Comparison of ENCODE assay signal across 8 cellular contexts in the genomic region with DNA sequence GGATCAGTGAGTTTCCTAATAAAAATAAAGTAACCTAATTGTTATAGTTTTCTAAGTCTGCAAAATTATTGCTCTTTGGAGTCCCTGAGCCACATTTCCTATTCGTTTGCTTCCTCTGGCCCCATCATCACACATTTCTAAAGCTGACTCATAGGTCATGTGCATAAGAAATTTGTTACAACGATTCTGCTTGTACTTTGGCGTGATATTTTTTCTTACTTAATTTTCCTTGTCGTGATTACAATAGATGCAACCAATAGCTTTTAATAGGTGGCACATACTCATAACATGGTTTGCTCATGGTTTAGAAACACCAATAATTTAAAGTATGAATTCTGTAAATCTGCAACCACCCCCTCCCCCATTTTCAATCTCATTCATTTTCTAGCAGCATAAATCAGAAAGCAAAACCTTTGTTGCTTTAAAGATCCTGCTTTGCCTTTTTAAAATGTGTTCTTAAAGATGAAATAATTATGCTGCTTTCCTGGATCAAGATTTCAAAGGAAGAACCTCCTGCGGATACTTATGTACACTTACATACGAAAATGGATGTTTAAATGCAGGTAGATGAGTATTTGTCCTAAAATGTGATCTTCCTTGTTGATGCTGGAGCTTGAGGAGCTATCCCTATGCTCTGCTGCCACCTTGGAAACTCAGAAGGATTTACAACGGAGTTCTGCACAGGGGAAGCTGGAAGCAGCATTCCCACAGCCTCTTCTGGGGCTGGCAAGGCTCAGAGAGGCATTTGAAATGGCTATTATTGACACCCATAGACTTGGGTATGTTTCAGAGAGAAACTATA. TPM values are rescaled to one million over a fixed set of nuclear protein-coding genes. Genes with fewer than 3 reads are reported as not detected.
DNase-seq lines count a peak whose midpoint lies in the region; ATAC-seq, FAIRE-seq and TF ChIP-seq lines count a peak whose summit lies in the region.

No MANE protein-coding gene starts in this region.

- no peaks in the 10 kb centered on the region for H3K79me1 ChIP-seq in mesenchymal stem cell (replicated peaks; ENCODE audit: low read length, poor library complexity, severe bottlenecking)

- 50 to 64% methylated on average over 5 to 7 of the region's 7 CpGs for WGBS in endodermal cell (ENCODE audit: insufficient coverage in 1 of 2, insufficient read length in 1 of 2), 2 experiments
- WGBS in mesenchymal stem cell: 0% methylated on average over 5 of the region's 7 CpGs

- H3K27ac Mint-ChIP-seq in endodermal cell (no peak overlapping the region), T-cell (no peak overlapping the region)
- no peak overlapping the region for H3K27ac Mint-ChIP-seq in stimulated activated naive CD8-positive, alpha-beta T cell treated with anti-CD3 and anti-CD28 coated beads, Interleukin-15, amount 100 ng/mL, for 72 hours

- no peak overlapping the region for H4K91ac ChIP-seq in mesenchymal stem cell (ENCODE audit: low read length)

- H2BK120ac ChIP-seq in mesenchymal stem cell (ENCODE audit: low read depth, low read length): no peak overlapping the region

- POLR2A ChIA-PET in T-cell (lab: Charles Lee): no interaction called here

- H2AFZ ChIP-seq in mesenchymal stem cell (ENCODE audit: low read depth, low read length): no peak overlapping the region

- no peak overlapping the region for H3K9ac ChIP-seq in endodermal cell (ENCODE audit: extremely low read depth, low read length, poor library complexity, severe bottlenecking)
- peak overlapping the region; percentile 98 for H3K9ac ChIP-seq in mesenchymal stem cell (ENCODE audit: low read length)

- H3K4me1 ChIP-seq in endodermal cell (ENCODE audit: control insufficient read depth, insufficient read depth, low read length) (no peaks in the 10 kb centered on the region), mesenchymal stem cell (ENCODE audit: control insufficient read depth, insufficient read depth, low read depth, low read length) (peaks cover 10% of the 10 kb centered on the region)

- no peak for DNase-seq in D721Med (ENCODE audit: insufficient read length, low spot score)
- peak; percentile 39 to 64 for DNase-seq in NCI-H526 (lab: John Stamatoyannopoulos, UW)
- DNase-seq in endodermal cell: peak; percentile 74
- DNase-seq in mesenchymal stem cell: peak; percentile 89
- DNase-seq in stimulated activated naive CD8-positive, alpha-beta T cell treated with anti-CD3 and anti-CD28 coated beads, Interleukin-15, amount 100 ng/mL, for 72 hours: no peak
- no peak for DNase-seq in NAMALWA (ENCODE audit: low spot score)
- DNase-seq in T-cell: no peak

- H4K8ac ChIP-seq in mesenchymal stem cell (ENCODE audit: low read length): no peak overlapping the region

- peaks cover 16% of the 10 kb centered on the region for H3K4me1 Mint-ChIP-seq in endodermal cell
- peaks cover 29% of the 10 kb centered on the region for H3K4me1 Mint-ChIP-seq in stimulated activated naive CD8-positive, alpha-beta T cell treated with anti-CD3 and anti-CD28 coated beads, Interleukin-15, amount 100 ng/mL, for 72 hours
- peaks cover 7 to 10% (median 9%) of the 10 kb centered on the region in 3 donors for H3K4me1 Mint-ChIP-seq in T-cell

- no peak overlapping the region for H3K4ac ChIP-seq in mesenchymal stem cell (ENCODE audit: low read depth in 1 of 2, low read length in 2 of 2)

- H3K36me3 ChIP-seq in endodermal cell (ENCODE audit: control insufficient read depth, insufficient read depth, low read length) (no peaks in the 10 kb centered on the region), mesenchymal stem cell (ENCODE audit: control insufficient read depth in 1 of 2, insufficient read depth in 2 of 2, low read depth in 1 of 2, low read length in 2 of 2) (no peaks in the 10 kb centered on the region)

- no peak overlapping the region for H3K14ac ChIP-seq in mesenchymal stem cell (ENCODE audit: low read length in 2 of 2)

- H3K27me3 ChIP-seq in endodermal cell (ENCODE audit: control insufficient read depth, insufficient read depth, low read length, poor library complexity, severe bottlenecking): peaks cover 20% of the 10 kb centered on the region
- H3K27me3 ChIP-seq in mesenchymal stem cell (ENCODE audit: control insufficient read depth in 1 of 2, insufficient read depth in 1 of 2, low read length in 2 of 2): no peaks in the 10 kb centered on the region

- no peak overlapping the region for H2BK5ac ChIP-seq in mesenchymal stem cell (ENCODE audit: low read depth, low read length, poor library complexity, severe bottlenecking)

- H3K36me3 Mint-ChIP-seq in endodermal cell (ENCODE audit: low read depth) (no peaks in the 10 kb centered on the region), T-cell (no peaks in the 10 kb centered on the region)

- H3K4me3 ChIP-seq in endodermal cell (ENCODE audit: low read length): peak overlapping the region; percentile 91
- peak overlapping the region in 1 of 2 experiments; percentile 98 for H3K4me3 ChIP-seq in mesenchymal stem cell (ENCODE audit: insufficient read depth in 1 of 2, low read depth in 1 of 2, low read length in 2 of 2)

- H3K18ac ChIP-seq in mesenchymal stem cell (ENCODE audit: low read depth in 1 of 2, low read length in 2 of 2): no peak overlapping the region

- no peak for ATAC-seq in stimulated activated naive CD8-positive, alpha-beta T cell treated with anti-CD3 and anti-CD28 coated beads, Interleukin-15, amount 100 ng/mL, for 72 hours
- ATAC-seq in HG03378 (IDR thresholded peaks at IDR 0.05; ENCODE audit: unreplicated experiment) (no peak), T-cell (replicated peaks in 1 of 4) (no peak)

- no peak overlapping the region for H3K23ac ChIP-seq in mesenchymal stem cell (ENCODE audit: low read length in 2 of 2)

- H3K27me3 Mint-ChIP-seq in endodermal cell (ENCODE audit: insufficient read depth) (peaks cover 43% of the 10 kb centered on the region), T-cell (peaks cover 58 to 59% of the 10 kb centered on the region in 2 donors)
- H3K27me3 Mint-ChIP-seq in stimulated activated naive CD8-positive, alpha-beta T cell treated with anti-CD3 and anti-CD28 coated beads, Interleukin-15, amount 100 ng/mL, for 72 hours: peaks cover 70% of the 10 kb centered on the region

- H3K9me3 Mint-ChIP-seq in endodermal cell: no peaks in the 10 kb centered on the region
- peaks cover 0 to 8% of the 10 kb centered on the region in 2 donors for H3K9me3 Mint-ChIP-seq in stimulated activated naive CD8-positive, alpha-beta T cell treated with anti-CD3 and anti-CD28 coated beads, Interleukin-15, amount 100 ng/mL, for 72 hours
- no peaks in the 10 kb centered on the region for H3K9me3 Mint-ChIP-seq in T-cell

- H2AK5ac ChIP-seq in mesenchymal stem cell (ENCODE audit: low read length, severe bottlenecking): no peak overlapping the region

- CTCF ChIA-PET in T-cell (lab: Charles Lee): no interaction called here

- H3K27ac ChIP-seq in endodermal cell (ENCODE audit: low read depth, low read length) (no peak overlapping the region), mesenchymal stem cell (ENCODE audit: low read length, poor library complexity, severe bottlenecking) (peak overlapping the region; percentile 95)

- no peak overlapping the region for H2BK12ac ChIP-seq in mesenchymal stem cell (ENCODE audit: low read length in 2 of 2)

- peak overlapping the region; percentile 96 for H3K4me2 ChIP-seq in mesenchymal stem cell (ENCODE audit: low read length, poor library complexity, severe bottlenecking)

- H3K4me3 Mint-ChIP-seq in endodermal cell: peak overlapping the region; percentile 61
- no peak overlapping the region for H3K4me3 Mint-ChIP-seq in stimulated activated naive CD8-positive, alpha-beta T cell treated with anti-CD3 and anti-CD28 coated beads, Interleukin-15, amount 100 ng/mL, for 72 hours
- H3K4me3 Mint-ChIP-seq in T-cell: no peak overlapping the region

- H2BK15ac ChIP-seq in mesenchymal stem cell (ENCODE audit: low read depth, poor library complexity, severe bottlenecking): no peak overlapping the region

- TF ChIP-seq CTCF in D721Med (IDR thresholded peaks at IDR 0.05; ENCODE audit: insufficient read depth, missing control alignments) (peak; percentile 65), endodermal cell (conservative IDR thresholded peaks at IDR 0.05) (peak; percentile 83)

- FAIRE-seq in D721Med (lab: Jason Lieb, UNC): no peak

- H3K9me3 ChIP-seq in endodermal cell (ENCODE audit: control insufficient read depth, low read length): no peaks in the 10 kb centered on the region
- H3K9me3 ChIP-seq in mesenchymal stem cell (ENCODE audit: control insufficient read depth, low read length): no peaks in the 10 kb centered on the region

RNA-seq across cellular contexts. Expression of a gene that starts 1.7 kb away (rescaled TPM):
- total RNA-seq in endodermal cell: 10 to 100 TPM; 26.8 to 36.4 TPM
- 11.4 TPM for polyA plus RNA-seq in endodermal cell (2013, experiment 1 of 2)
- 9.7 TPM for polyA plus RNA-seq in endodermal cell (2013, experiment 2 of 2)
- 11.8 TPM for polyA plus RNA-seq in mesenchymal stem cell (2013, experiment 1 of 2)
- polyA plus RNA-seq in mesenchymal stem cell (2013, experiment 2 of 2): 11.0 TPM
- total RNA-seq in T-cell: under 1 TPM in 3 of 5 donors, not detected in 2; 0.03 to 0.35 (median 0.06) TPM

Comparison
In these comparisons a context has a peak if more than half of its experiments do, and no peak if none do; other contexts are left out.
1. DNase-seq: peak in NCI-H526 (2 of 2), endodermal cell (single experiment) and mesenchymal stem cell (single experiment); none in D721Med (single experiment), stimulated activated naive CD8-positive, alpha-beta T cell treated with anti-CD3 and anti-CD28 coated beads, Interleukin-15, amount 100 ng/mL, for 72 hours (0 of 2), NAMALWA (single experiment) and T-cell (0 of 34).
2. RNA of a gene that starts 1.7 kb away (total RNA-seq): 26.8 to 36.4 TPM in endodermal cell; 0.03 to 0.35 TPM in T-cell; every median in the first group is over 10 times any median in the second.